In the genomic region with DNA sequence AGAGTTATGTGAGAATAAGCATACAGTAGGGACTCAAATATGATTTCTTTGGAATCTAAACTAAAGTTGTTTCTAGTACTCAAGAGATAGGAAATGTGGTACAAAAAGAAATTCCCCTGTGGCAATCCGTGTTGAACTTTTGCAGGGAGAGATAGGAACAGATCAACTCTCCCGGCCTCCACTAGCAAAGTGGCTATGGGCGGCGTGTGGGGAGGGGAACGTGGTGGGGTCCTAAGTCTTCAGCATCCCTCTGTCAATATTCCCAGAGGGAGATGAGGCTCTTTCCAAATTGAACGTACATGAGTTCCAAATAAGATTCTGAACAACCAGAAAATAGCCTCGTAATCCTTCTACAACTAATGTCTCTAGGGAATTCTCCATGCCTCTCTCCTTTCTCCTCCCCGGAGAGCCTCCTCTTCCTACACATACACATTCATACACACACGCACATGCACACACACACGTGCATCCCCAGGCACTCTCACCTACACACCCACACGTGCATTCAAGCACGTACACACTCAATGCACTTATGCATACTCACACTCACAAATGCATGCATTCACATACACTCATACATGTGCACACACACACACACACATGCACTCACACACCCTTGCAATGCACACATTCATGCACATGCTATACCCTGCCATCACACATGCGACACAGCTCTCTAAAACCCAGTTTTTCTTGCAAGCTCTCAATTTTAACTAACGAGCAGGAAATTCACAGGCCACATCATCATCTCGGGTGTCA, we compare ENCODE assay signal across 26 cellular contexts.
"Had no signal": no experiment of that assay in that cellular context is flagged by ENCODE, and none has a peak within 500 bp of the region (broad histone marks: within the 10 kb centered on the region; RNA-seq: fewer than 3 reads in every experiment).

No MANE protein-coding gene starts in this region.

- DNase-seq: hypothalamus; immature natural killer cell; kidney; lower lobe of right lung; mammary epithelial cell; mesenchymal stem cell; naive thymus-derived CD8-positive, alpha-beta T cell; occipital lobe; psoas muscle; sigmoid colon; small intestine; spleen; stimulated activated CD4-positive, alpha-beta T cell treated with anti-CD3 and anti-CD28 coated beads, Interleukin-4, amount 100 ng/mL, for 24 hours; stimulated activated naive CD8-positive, alpha-beta T cell treated with anti-CD3 and anti-CD28 coated beads, Interleukin-15, Interleukin-2, amounts not matched to agents 100 U/mL and 50 U/mL, for 24 hours; stomach; testis; thyroid gland; transverse colon; upper lobe of left lung had no signal

- H3K4me3 Mint-ChIP-seq: immature natural killer cell; naive thymus-derived CD8-positive, alpha-beta T cell; nephron; neural crest cell; stimulated activated memory B cell treated with anti-CD40 and anti-IgM and Interleukin-4, amounts not matched to agents 10 μg/mL and 1 μg/mL and 100 μg/mL, for 72 hours had no signal

- FAIRE-seq: islet of Langerhans, kidney, small intestine had no signal

- H3K4me1 Mint-ChIP-seq: naive thymus-derived CD8-positive, alpha-beta T cell; neural crest cell; stimulated activated memory B cell treated with anti-CD40 and anti-IgM and Interleukin-4, amounts not matched to agents 10 μg/mL and 1 μg/mL and 100 μg/mL, for 72 hours had no signal

- H3K4me1 ChIP-seq: lower lobe of right lung, sigmoid colon, stomach, thyroid gland, transverse colon, upper lobe of left lung had no signal

- H3K9me3 Mint-ChIP-seq: immature natural killer cell; naive thymus-derived CD8-positive, alpha-beta T cell; nephron; neural crest cell; stimulated activated memory B cell treated with anti-CD40 and anti-IgM and Interleukin-4, amounts not matched to agents 10 μg/mL and 1 μg/mL and 100 μg/mL, for 72 hours had no signal

- H3K9me3 ChIP-seq: lower lobe of right lung, neutrophil, psoas muscle, spleen, testis, thyroid gland, transverse colon, upper lobe of left lung had no signal

- H3K36me3 Mint-ChIP-seq: naive thymus-derived CD8-positive, alpha-beta T cell; stimulated activated memory B cell treated with anti-CD40 and anti-IgM and Interleukin-4, amounts not matched to agents 10 μg/mL and 1 μg/mL and 100 μg/mL, for 72 hours had no signal

- H3K4me3 ChIP-seq: heart left ventricle, lower lobe of right lung, psoas muscle, sigmoid colon, spleen, stomach, testis, thyroid gland, transverse colon, upper lobe of left lung had no signal

- H3K27ac ChIP-seq: heart left ventricle, lower lobe of right lung, neutrophil, parathyroid adenoma, psoas muscle, sigmoid colon, spleen, stomach, testis, thyroid gland, transverse colon, upper lobe of left lung had no signal

- H3K36me3 ChIP-seq: heart left ventricle, lower lobe of right lung, neutrophil, sigmoid colon, spleen, stomach, thyroid gland, transverse colon, upper lobe of left lung had no signal

- H3K27ac Mint-ChIP-seq: naive thymus-derived CD8-positive, alpha-beta T cell; nephron; stimulated activated memory B cell treated with anti-CD40 and anti-IgM and Interleukin-4, amounts not matched to agents 10 μg/mL and 1 μg/mL and 100 μg/mL, for 72 hours had no signal

- H3K27me3 ChIP-seq: neutrophil, sigmoid colon, stomach, testis, thyroid gland, transverse colon, upper lobe of left lung had no signal
